14 cellular contexts compared by ENCODE assay signal in the genomic region with DNA sequence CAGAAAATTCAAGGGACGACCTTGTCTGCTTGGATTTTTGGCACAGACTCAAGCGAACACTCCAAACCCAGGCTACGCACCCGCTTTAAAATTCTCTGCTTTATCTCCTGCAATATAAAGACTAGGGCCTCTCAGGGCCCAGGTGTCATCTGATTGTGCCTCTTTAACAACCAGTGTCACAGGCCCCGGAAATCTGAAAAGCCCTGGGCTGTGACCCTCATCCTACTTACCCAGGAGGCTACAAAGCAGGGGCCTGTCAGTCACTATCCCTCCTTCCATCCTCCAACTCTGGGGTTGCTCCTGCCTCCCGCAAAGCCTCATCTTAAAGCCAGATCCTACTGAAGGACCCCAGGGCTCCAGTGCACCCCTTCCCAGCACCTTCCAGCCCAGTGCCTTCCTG. TPM values are rescaled to one million over a fixed set of nuclear protein-coding genes. Genes with fewer than 3 reads are reported as not detected.
DNase-seq lines count a peak whose midpoint lies in the region; ATAC-seq and TF ChIP-seq lines count a peak whose summit lies in the region.
"Had no signal": no experiment of that assay in that cellular context is flagged by ENCODE, and none has a peak within 500 bp of the region (broad histone marks: within the 10 kb centered on the region; RNA-seq: fewer than 3 reads in every experiment).

No MANE protein-coding gene starts in this region.

- H3K4me1 Mint-ChIP-seq in activated CD4-positive, alpha-beta T cell treated with anti-CD3 and anti-CD28 coated beads for 36 hours, result peaks cover 92% of the 10 kb centered on the region
- H3K4me1 Mint-ChIP-seq in activated CD4-positive, alpha-beta T cell treated with anti-CD3 and anti-CD28 coated beads, Interleukin-2, amount 10 ng/mL, durations not matched to agents 24 days and 14 days, result peaks cover 74% of the 10 kb centered on the region
- peaks cover 28% of the 10 kb centered on the region for H3K4me1 Mint-ChIP-seq in chondrocyte (ENCODE audit: low read depth)

- intact Hi-C loops in activated CD4-positive, alpha-beta T cell treated with anti-CD3 and anti-CD28 coated beads for 36 hours (cut with DNase I, micrococcal nuclease), result no loop called here
- intact Hi-C loops in activated CD4-positive, alpha-beta T cell treated with anti-CD3 and anti-CD28 coated beads, Interleukin-2, amount 10 ng/mL, durations not matched to agents 24 days and 14 days (cut with micrococcal nuclease), result no loop called here
- intact Hi-C loops in prostate gland (cut with DNase I), result no loop called here

- DNase-seq in activated CD4-positive, alpha-beta T cell treated with anti-CD3 and anti-CD28 coated beads for 36 hours, result no peak
- no peak for DNase-seq in activated CD4-positive, alpha-beta T cell treated with anti-CD3 and anti-CD28 coated beads, Interleukin-2, amount 10 ng/mL, durations not matched to agents 24 days and 14 days
- DNase-seq in RWPE1 (ENCODE audit: low spot score), result no peak
- DNase-seq in chondrocyte (ENCODE audit: low spot score), result no peak
- DNase-seq in prostate gland (ENCODE audit: low spot score), result no peak
- no peak for DNase-seq in Kasumi-1 (lab: John Stamatoyannopoulos, UW)
- DNase-seq in cerebellar cortex (ENCODE audit: low spot score), result no peak
- DNase-seq: activated CD4-positive, alpha-beta T cell treated with anti-CD3 and anti-CD28 coated beads for 1 hour; NCI-H1417 treated with DMSO at 0.1 percent for 48 hours; thyroid gland had no signal

- H3K4me3 Mint-ChIP-seq in activated CD4-positive, alpha-beta T cell treated with anti-CD3 and anti-CD28 coated beads for 36 hours, result no peak overlapping the region
- H3K4me3 Mint-ChIP-seq in activated CD4-positive, alpha-beta T cell treated with anti-CD3 and anti-CD28 coated beads, Interleukin-2, amount 10 ng/mL, durations not matched to agents 24 days and 14 days, result no peak overlapping the region
- H3K4me3 Mint-ChIP-seq in chondrocyte (ENCODE audit: unreplicated experiment), result no peak overlapping the region

- H3K9me3 Mint-ChIP-seq in activated CD4-positive, alpha-beta T cell treated with anti-CD3 and anti-CD28 coated beads for 36 hours (ENCODE audit: low read depth), result no peaks in the 10 kb centered on the region
- no peaks in the 10 kb centered on the region for H3K9me3 Mint-ChIP-seq in activated CD4-positive, alpha-beta T cell treated with anti-CD3 and anti-CD28 coated beads, Interleukin-2, amount 10 ng/mL, durations not matched to agents 24 days and 14 days
- no peaks in the 10 kb centered on the region for H3K9me3 Mint-ChIP-seq in chondrocyte (ENCODE audit: low read depth)

- POLR2A ChIA-PET in activated CD4-positive, alpha-beta T cell treated with anti-CD3 and anti-CD28 coated beads for 36 hours (lab: Charles Lee), result no interaction called here
- POLR2A ChIA-PET in RWPE1 (lab: Yijun Ruan, JAX; ENCODE audit: low non-redundant PET), result no interaction called here

- TF ChIP-seq CTCF in RWPE1 (conservative IDR thresholded peaks at IDR 0.05; ENCODE audit: low read depth) (no peak), chondrocyte (IDR thresholded peaks at IDR 0.05) (no peak), prostate gland (IDR thresholded peaks at IDR 0.05) (no peak)

- no peak for ATAC-seq in activated CD4-positive, alpha-beta T cell treated with anti-CD3 and anti-CD28 coated beads for 36 hours
- no peak for ATAC-seq in HG02973 (IDR thresholded peaks at IDR 0.05; ENCODE audit: unreplicated experiment)
- ATAC-seq: lower lobe of right lung, SK-N-SH treated with all-trans-retinoic acid at 6 μM for 48 hours had no signal

- CTCF ChIA-PET in activated CD4-positive, alpha-beta T cell treated with anti-CD3 and anti-CD28 coated beads for 36 hours (lab: Charles Lee), result interaction anchor here (1.0 kb wide), 1 partner anchor 14 kb away, joined by 3 read pairs; no protein-coding TSS in a partner anchor
- CTCF ChIA-PET in RWPE1 (lab: Yijun Ruan, JAX), result no interaction called here

- H3K27ac Mint-ChIP-seq in activated CD4-positive, alpha-beta T cell treated with anti-CD3 and anti-CD28 coated beads for 36 hours, result peak overlapping the region; percentile 86
- H3K27ac Mint-ChIP-seq in activated CD4-positive, alpha-beta T cell treated with anti-CD3 and anti-CD28 coated beads, Interleukin-2, amount 10 ng/mL, durations not matched to agents 24 days and 14 days, result no peak overlapping the region
- H3K27ac Mint-ChIP-seq in chondrocyte (ENCODE audit: unreplicated experiment), result peak overlapping the region; percentile 57

- H3K4me1 ChIP-seq in prostate gland (replicated peaks), result peaks cover 32% of the 10 kb centered on the region

- no peaks in the 10 kb centered on the region for H3K9me3 ChIP-seq in prostate gland
- H3K9me3 ChIP-seq: esophagus muscularis mucosa, lower lobe of right lung, thyroid gland had no signal

- H3K36me3 Mint-ChIP-seq in activated CD4-positive, alpha-beta T cell treated with anti-CD3 and anti-CD28 coated beads for 36 hours (ENCODE audit: low read depth), result peaks cover 21% of the 10 kb centered on the region
- peaks cover 22% of the 10 kb centered on the region for H3K36me3 Mint-ChIP-seq in activated CD4-positive, alpha-beta T cell treated with anti-CD3 and anti-CD28 coated beads, Interleukin-2, amount 10 ng/mL, durations not matched to agents 24 days and 14 days (ENCODE audit: low read depth)
- no peaks in the 10 kb centered on the region for H3K36me3 Mint-ChIP-seq in chondrocyte (ENCODE audit: low read depth)

- no peaks in the 10 kb centered on the region for H3K27me3 Mint-ChIP-seq in activated CD4-positive, alpha-beta T cell treated with anti-CD3 and anti-CD28 coated beads for 36 hours
- H3K27me3 Mint-ChIP-seq in activated CD4-positive, alpha-beta T cell treated with anti-CD3 and anti-CD28 coated beads, Interleukin-2, amount 10 ng/mL, durations not matched to agents 24 days and 14 days, result no peaks in the 10 kb centered on the region
- peaks cover 3% of the 10 kb centered on the region for H3K27me3 Mint-ChIP-seq in chondrocyte (ENCODE audit: low read depth)

- H3K4me3 ChIP-seq in prostate gland, result no peak overlapping the region
- H3K4me3 ChIP-seq: esophagus muscularis mucosa, lower lobe of right lung, thyroid gland had no signal

- no peak for TF ChIP-seq POLR2A in prostate gland (IDR thresholded peaks at IDR 0.05)

- H3K27me3 ChIP-seq in prostate gland (replicated peaks; ENCODE audit: insufficient read depth), result no peaks in the 10 kb centered on the region
- H3K27me3 ChIP-seq: esophagus muscularis mucosa, thyroid gland had no signal

- no peaks in the 10 kb centered on the region for H3K36me3 ChIP-seq in prostate gland
- H3K36me3 ChIP-seq: esophagus muscularis mucosa, lower lobe of right lung, thyroid gland had no signal

- 68% methylated on average over 6 of the region's 6 CpGs for WGBS in prostate gland

- H3K27ac ChIP-seq in RWPE1 (peak overlapping the region; percentile 37), prostate gland (peak overlapping the region; percentile 82 to 88)
- H3K27ac ChIP-seq: esophagus muscularis mucosa, lower lobe of right lung, thyroid gland had no signal

RNA-seq across cellular contexts. Expression of a gene that starts 34.9 kb away (rescaled TPM):
- total RNA-seq in activated CD4-positive, alpha-beta T cell treated with anti-CD3 and anti-CD28 coated beads for 36 hours, result 10 to 100 TPM; 73.7 to 82.8 TPM
- 79.7 and 89.9 TPM in 2 replicates for total RNA-seq in activated CD4-positive, alpha-beta T cell treated with anti-CD3 and anti-CD28 coated beads, Interleukin-2, amount 10 ng/mL, durations not matched to agents 24 days and 14 days
- total RNA-seq in chondrocyte, result 1.1 to 3.6 TPM (median 2.3 TPM) in 3 replicates
- total RNA-seq in prostate gland, result 10 to 100 TPM; 32.5 to 54.4 TPM
